Comparison of ENCODE assay signal across 18 cellular contexts in the genomic region with DNA sequence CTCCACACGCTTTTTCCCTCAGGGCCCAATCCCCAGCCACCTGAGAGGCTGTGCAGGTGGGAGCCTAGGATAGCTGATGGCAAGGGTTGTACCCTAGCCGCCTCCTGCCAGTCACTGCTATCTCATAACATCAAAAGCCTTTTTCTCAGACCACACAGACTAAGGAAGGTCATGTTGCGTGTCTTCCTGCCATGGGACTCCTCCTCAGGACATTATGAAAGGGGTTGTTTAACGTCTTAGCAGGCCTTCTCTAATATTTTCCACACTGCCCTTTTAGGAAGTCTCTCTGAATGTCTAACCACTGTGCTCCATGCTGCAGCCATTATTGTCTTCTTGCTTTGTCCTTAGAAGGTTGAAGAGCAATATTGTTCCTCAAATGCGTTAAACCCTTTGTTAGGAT. TPM values are rescaled to one million over a fixed set of nuclear protein-coding genes. Genes with fewer than 3 reads are reported as not detected.
DNase-seq lines count a peak whose midpoint lies in the region; ATAC-seq and TF ChIP-seq lines count a peak whose summit lies in the region.
"Had no signal": no experiment of that assay in that cellular context is flagged by ENCODE, and none has a peak within 500 bp of the region (broad histone marks: within the 10 kb centered on the region; RNA-seq: fewer than 3 reads in every experiment).

No MANE protein-coding gene starts in this region.

- peak overlapping the region; percentile 71 for H3K4me3 Mint-ChIP-seq in memory B cell
- no peak overlapping the region for H3K4me3 Mint-ChIP-seq in activated T-cell treated with anti-CD3 and anti-CD28 coated beads, Interleukin-2, amount 50 U/mL, for 4 hours

- H4K20me1 ChIP-seq in OCI-LY7 (ENCODE audit: insufficient read depth, low read length) = no peaks in the 10 kb centered on the region

- POLR2A ChIA-PET in OCI-LY7 (lab: Charles Lee) = interaction anchor here (0.6 to 1.0 kb wide), 3 partner anchors 8 to 146 kb away, joined by 3 to 4 read pairs (median 3); no protein-coding TSS in a partner anchor

- peak overlapping the region; percentile 59 for H2AFZ ChIP-seq in OCI-LY7 (ENCODE audit: low read length)

- H3K27me3 Mint-ChIP-seq in memory B cell = peaks cover 29% of the 10 kb centered on the region
- H3K27me3 Mint-ChIP-seq in activated T-cell treated with anti-CD3 and anti-CD28 coated beads, Interleukin-2, amount 50 U/mL, for 4 hours (ENCODE audit: low read depth) = peaks cover 81% of the 10 kb centered on the region

- H3K9me3 ChIP-seq in OCI-LY7 (ENCODE audit: low read length) (no peaks in the 10 kb centered on the region), spleen (no peaks in the 10 kb centered on the region)
- H3K9me3 ChIP-seq: upper lobe of left lung had no signal

- peak; percentile 61 for DNase-seq in NCI-H526 treated with DMSO at 0.1 percent for 48 hours (lab: John Stamatoyannopoulos, UW)
- no peak for DNase-seq in NCI-H526 (lab: John Stamatoyannopoulos, UW)
- peak; percentile 30 for DNase-seq in OCI-LY7 (ENCODE audit: low spot score)
- DNase-seq in memory B cell (ENCODE audit: low spot score in 2 of 2) = no peak
- no peak for DNase-seq in spleen
- DNase-seq in activated naive CD4-positive, alpha-beta T cell (lab: John Stamatoyannopoulos, UW) = no peak
- DNase-seq in NCI-H1694 treated with DMSO at 0.1 percent for 48 hours (lab: John Stamatoyannopoulos, UW) = no peak
- no peak for DNase-seq in activated T-cell treated with anti-CD3 and anti-CD28 coated beads, Interleukin-2, amount 50 U/mL, for 4 hours
- DNase-seq: activated CD4-positive, alpha-beta T cell treated with anti-CD3 and anti-CD28 coated beads for 4 hours; activated CD8-positive, alpha-beta memory T cell treated with anti-CD3 and anti-CD28 coated beads, Interleukin-2, amount 50 U/mL, for 4 hours; aorta; NCI-H1417 treated with DMSO at 0.1 percent for 48 hours; NCI-H2171 treated with DMSO at 0.1 percent for 48 hours; stimulated activated naive CD4-positive, alpha-beta T cell had no signal

- H3K4me1 ChIP-seq in OCI-LY7 (ENCODE audit: insufficient read depth, low read length, poor library complexity, severe bottlenecking) = peaks cover 41% of the 10 kb centered on the region
- peaks cover under 1 to 45% (median 15%) of the 10 kb centered on the region in 6 donors for H3K4me1 ChIP-seq in spleen

- H3K36me3 ChIP-seq in OCI-LY7 (ENCODE audit: insufficient read depth, low read length) (no peaks in the 10 kb centered on the region), spleen (no peaks in the 10 kb centered on the region)
- H3K36me3 ChIP-seq: upper lobe of left lung had no signal

- 20 to 51% (median 42%) methylated on average over 4 to 5 of the region's 5 CpGs for WGBS in spleen, 5 donors

- no peak for ATAC-seq in memory B cell (ENCODE audit: low read depth)
- no peak for ATAC-seq in activated T-cell treated with anti-CD3 and anti-CD28 coated beads, Interleukin-2, amount 50 U/mL, for 4 hours

- H3K27ac ChIP-seq in OCI-LY7 (ENCODE audit: low read depth, low read length, poor library complexity, severe bottlenecking) = peak overlapping the region; percentile 1
- peak overlapping the region in 7 of 8 donors; percentile 41 to 89 (median 81) for H3K27ac ChIP-seq in spleen
- H3K27ac ChIP-seq: 22Rv1, C4-2B had no signal

- H3K9me2 ChIP-seq in OCI-LY7 (ENCODE audit: insufficient read depth, low read length) = no peaks in the 10 kb centered on the region

- H3K4me1 Mint-ChIP-seq in memory B cell = peaks cover 34% of the 10 kb centered on the region
- H3K4me1 Mint-ChIP-seq in activated T-cell treated with anti-CD3 and anti-CD28 coated beads, Interleukin-2, amount 50 U/mL, for 4 hours (ENCODE audit: low read depth) = peaks cover 4% of the 10 kb centered on the region

- peak overlapping the region; percentile 64 for H3K27ac Mint-ChIP-seq in memory B cell
- H3K27ac Mint-ChIP-seq: progenitor cell of endocrine pancreas had no signal

- H3K79me2 ChIP-seq in OCI-LY7 (ENCODE audit: insufficient read depth, low read depth, low read length) = no peaks in the 10 kb centered on the region

- CTCF ChIA-PET in OCI-LY7 (lab: Charles Lee; ENCODE audit: unreplicated experiment) = no interaction called here

- H3K4me2 ChIP-seq in OCI-LY7 (ENCODE audit: low read length) = peak overlapping the region; percentile 65

- TF ChIP-seq CTCF in OCI-LY7 (conservative IDR thresholded peaks at IDR 0.05; ENCODE audit: low read length) = no peak
- TF ChIP-seq CTCF in spleen (IDR thresholded peaks at IDR 0.05 in 8 of 11, conservative IDR thresholded peaks at IDR 0.05 in 3 of 11) = no peak

- no peaks in the 10 kb centered on the region for H3K9me3 Mint-ChIP-seq in memory B cell
- no peaks in the 10 kb centered on the region for H3K9me3 Mint-ChIP-seq in activated T-cell treated with anti-CD3 and anti-CD28 coated beads, Interleukin-2, amount 50 U/mL, for 4 hours

- no peak for TF ChIP-seq POLR2A in spleen (IDR thresholded peaks at IDR 0.05)

- peaks cover 0 to 97% (median 25%) of the 10 kb centered on the region in 7 donors for H3K27me3 ChIP-seq in spleen (replicated peaks in 1 of 7)

- BruUV-seq in OCI-LY7 (replicated peaks; lab: Mats Ljungman, UMichigan) = no TSS peak

- H3K36me3 Mint-ChIP-seq in memory B cell = no peaks in the 10 kb centered on the region
- H3K36me3 Mint-ChIP-seq in activated T-cell treated with anti-CD3 and anti-CD28 coated beads, Interleukin-2, amount 50 U/mL, for 4 hours (ENCODE audit: insufficient read depth) = no peaks in the 10 kb centered on the region

- intact Hi-C loops in OCI-LY7 (cut with micrococcal nuclease; ENCODE audit: unreplicated experiment) (no loop called here), spleen (cut with DNase I; ENCODE audit: low total_unique reads) (no loop called here)

- H3K4me3 ChIP-seq in OCI-LY7 (ENCODE audit: low read depth, low read length, poor library complexity, severe bottlenecking) (peak overlapping the region; percentile 42), spleen (peak overlapping the region in 3 of 8 donors; percentile 13 to 59 (median 15))

RNA-seq across cellular contexts. Expression of a gene that starts 7.6 kb away (rescaled TPM):
- total RNA-seq in OCI-LY7 (2014; rRNA removed; shearing (Covaris generic)) = 28.2 and 42.5 TPM in 2 replicates
- 36.0 and 37.9 TPM in 2 replicates for total RNA-seq in OCI-LY7 (2022)
- total RNA-seq in spleen = 10 to 100 TPM; 20.9 to 36.3 (median 23.1) TPM
- 10 to 100 TPM; 24.0 to 42.2 (median 37.4) TPM for polyA plus RNA-seq in spleen
- total RNA-seq in activated T-cell treated with anti-CD3 and anti-CD28 coated beads, Interleukin-2, amount 50 U/mL, for 4 hours = 10 to 100 TPM; 14.1 to 19.8 (median 19.2) TPM

Comparison
In these comparisons a context has a peak if more than half of its experiments do, and no peak if none do; other contexts are left out.
1. DNase-seq: peak in NCI-H526 treated with DMSO at 0.1 percent for 48 hours (single experiment) and OCI-LY7 (single experiment); none in NCI-H526 (0 of 2), memory B cell (0 of 2), spleen (single experiment), activated naive CD4-positive, alpha-beta T cell (0 of 4), NCI-H1694 treated with DMSO at 0.1 percent for 48 hours (single experiment) and activated T-cell treated with anti-CD3 and anti-CD28 coated beads, Interleukin-2, amount 50 U/mL, for 4 hours (single experiment).